Comparison of ENCODE assay signal across 8 cellular contexts in the genomic region with DNA sequence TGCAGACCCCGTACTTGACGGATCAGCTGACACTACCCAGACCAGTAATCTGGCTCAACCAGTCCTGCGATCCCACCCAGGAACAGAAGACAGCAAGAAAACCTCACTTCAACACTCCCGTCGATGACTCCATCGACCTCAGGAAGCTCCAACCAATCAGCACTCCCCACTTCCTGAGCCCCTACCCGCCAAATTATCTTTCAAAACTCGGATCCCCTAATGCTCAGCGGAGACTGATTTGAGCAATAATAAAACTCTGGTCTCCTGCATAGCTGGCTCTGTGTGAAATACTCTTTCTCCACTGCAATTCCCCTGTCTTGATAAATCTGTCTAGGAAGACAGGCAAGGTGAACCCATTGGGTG. TPM values are rescaled to one million over a fixed set of nuclear protein-coding genes. Genes with fewer than 3 reads are reported as not detected.
DNase-seq lines count a peak whose midpoint lies in the region; ATAC-seq and TF ChIP-seq lines count a peak whose summit lies in the region.

No MANE protein-coding gene starts in this region.

- peak overlapping the region; percentile 81 to 85 for H3K4me3 ChIP-seq in foreskin fibroblast (ENCODE audit: low read depth in 1 of 2, low read length in 2 of 2)

- no peaks in the 10 kb centered on the region for H3K27me3 Mint-ChIP-seq in activated CD4-positive, alpha-beta T cell treated with anti-CD3 and anti-CD28 coated beads, Interleukin-2, amount 10 ng/mL, durations not matched to agents 7 days and 5 days
- no peaks in the 10 kb centered on the region for H3K27me3 Mint-ChIP-seq in T-helper 2 cell treated with Interferon-gamma antibody and Interleukin-4, amounts not matched to agents 5 μg/mL and 100 μg/mL, for 36 hours (ENCODE audit: low read depth)
- no peaks in the 10 kb centered on the region for H3K27me3 Mint-ChIP-seq in stimulated activated naive CD8-positive, alpha-beta T cell treated with anti-CD3 and anti-CD28 coated beads, Interleukin-15, amount 100 ng/mL, for 72 hours

- TF ChIP-seq CTCF in foreskin fibroblast (IDR thresholded peaks at IDR 0.05; ENCODE audit: low read depth, low read length), result no peak

- peaks cover 61% of the 10 kb centered on the region for H3K4me1 Mint-ChIP-seq in activated CD4-positive, alpha-beta T cell treated with anti-CD3 and anti-CD28 coated beads, Interleukin-2, amount 10 ng/mL, durations not matched to agents 7 days and 5 days
- peaks cover 51% of the 10 kb centered on the region for H3K4me1 Mint-ChIP-seq in T-helper 2 cell treated with Interferon-gamma antibody and Interleukin-4, amounts not matched to agents 5 μg/mL and 100 μg/mL, for 36 hours (ENCODE audit: low read depth)
- H3K4me1 Mint-ChIP-seq in stimulated activated naive CD8-positive, alpha-beta T cell treated with anti-CD3 and anti-CD28 coated beads, Interleukin-15, amount 100 ng/mL, for 72 hours, result peaks cover 64% of the 10 kb centered on the region

- H3K36me3 Mint-ChIP-seq in activated CD4-positive, alpha-beta T cell treated with anti-CD3 and anti-CD28 coated beads, Interleukin-2, amount 10 ng/mL, durations not matched to agents 7 days and 5 days (ENCODE audit: low read depth), result peaks cover 38% of the 10 kb centered on the region
- peaks cover 43% of the 10 kb centered on the region for H3K36me3 Mint-ChIP-seq in T-helper 2 cell treated with Interferon-gamma antibody and Interleukin-4, amounts not matched to agents 5 μg/mL and 100 μg/mL, for 36 hours (ENCODE audit: low read depth)

- H3K9me3 Mint-ChIP-seq in activated CD4-positive, alpha-beta T cell treated with anti-CD3 and anti-CD28 coated beads, Interleukin-2, amount 10 ng/mL, durations not matched to agents 7 days and 5 days, result no peaks in the 10 kb centered on the region
- H3K9me3 Mint-ChIP-seq in T-helper 2 cell treated with Interferon-gamma antibody and Interleukin-4, amounts not matched to agents 5 μg/mL and 100 μg/mL, for 36 hours, result no peaks in the 10 kb centered on the region
- no peaks in the 10 kb centered on the region for H3K9me3 Mint-ChIP-seq in stimulated activated naive CD8-positive, alpha-beta T cell treated with anti-CD3 and anti-CD28 coated beads, Interleukin-15, amount 100 ng/mL, for 72 hours

- H3K27ac Mint-ChIP-seq in activated CD4-positive, alpha-beta T cell treated with anti-CD3 and anti-CD28 coated beads, Interleukin-2, amount 10 ng/mL, durations not matched to agents 7 days and 5 days, result peak overlapping the region; percentile 97
- H3K27ac Mint-ChIP-seq in T-helper 2 cell treated with Interferon-gamma antibody and Interleukin-4, amounts not matched to agents 5 μg/mL and 100 μg/mL, for 36 hours, result peak overlapping the region; percentile 94
- peak overlapping the region; percentile 91 to 92 for H3K27ac Mint-ChIP-seq in stimulated activated naive CD8-positive, alpha-beta T cell treated with anti-CD3 and anti-CD28 coated beads, Interleukin-15, amount 100 ng/mL, for 72 hours

- peak; percentile 62 for DNase-seq in activated CD4-positive, alpha-beta T cell treated with anti-CD3 and anti-CD28 coated beads, Interleukin-2, amount 10 ng/mL, durations not matched to agents 7 days and 5 days
- DNase-seq in activated CD4-positive, alpha-beta T cell treated with anti-CD3 and anti-CD28 coated beads, Interleukin-2, amount 50 U/mL, for 4 hours, result no peak
- DNase-seq in T-helper 2 cell treated with Interferon-gamma antibody and Interleukin-4, amounts not matched to agents 5 μg/mL and 100 μg/mL, for 36 hours (ENCODE audit: low spot score), result peak; percentile 39
- DNase-seq in foreskin fibroblast, result no peak
- DNase-seq in stimulated activated naive CD8-positive, alpha-beta T cell treated with anti-CD3 and anti-CD28 coated beads, Interleukin-15, amount 100 ng/mL, for 72 hours, result peak; percentile 25 to 54
- DNase-seq in activated effector memory CD4-positive, alpha-beta T cell treated with anti-CD3 and anti-CD28 coated beads, Interleukin-2, amount 50 U/mL, for 16 hours, result no peak

- ATAC-seq in stimulated activated naive CD8-positive, alpha-beta T cell treated with anti-CD3 and anti-CD28 coated beads, Interleukin-15, amount 100 ng/mL, for 72 hours, result no peak
- no peak for ATAC-seq in GM19351 (IDR thresholded peaks at IDR 0.05; ENCODE audit: unreplicated experiment)
- ATAC-seq in GM21619 (IDR thresholded peaks at IDR 0.05; ENCODE audit: unreplicated experiment), result no peak

- CTCF ChIA-PET in activated CD4-positive, alpha-beta T cell treated with anti-CD3 and anti-CD28 coated beads, Interleukin-2, amount 10 ng/mL, durations not matched to agents 7 days and 5 days (lab: Charles Lee), result interaction anchor here (0.6 to 13.8 kb wide), 17 partner anchors 11 to 110 kb away, joined by 3 to 229 read pairs (median 4); partner anchors contain the start of genes JUND and SSBP4

- POLR2A ChIA-PET in activated CD4-positive, alpha-beta T cell treated with anti-CD3 and anti-CD28 coated beads, Interleukin-2, amount 10 ng/mL, durations not matched to agents 7 days and 5 days (lab: Charles Lee), result interaction anchor here (0.6 to 3.4 kb wide), 5 partner anchors 17 to 66 kb away, joined by 4 to 85 read pairs (median 6); partner anchors contain the start of gene JUND

- H3K4me3 Mint-ChIP-seq in activated CD4-positive, alpha-beta T cell treated with anti-CD3 and anti-CD28 coated beads, Interleukin-2, amount 10 ng/mL, durations not matched to agents 7 days and 5 days, result peak overlapping the region; percentile 93
- H3K4me3 Mint-ChIP-seq in T-helper 2 cell treated with Interferon-gamma antibody and Interleukin-4, amounts not matched to agents 5 μg/mL and 100 μg/mL, for 36 hours, result peak overlapping the region; percentile 94
- peak overlapping the region; percentile 91 for H3K4me3 Mint-ChIP-seq in stimulated activated naive CD8-positive, alpha-beta T cell treated with anti-CD3 and anti-CD28 coated beads, Interleukin-15, amount 100 ng/mL, for 72 hours

RNA-seq across cellular contexts. Expression of gene LSM4, which starts 1.2 kb away (rescaled TPM):
- 100 to 1,000 TPM; 156 to 181 TPM for total RNA-seq in activated CD4-positive, alpha-beta T cell treated with anti-CD3 and anti-CD28 coated beads, Interleukin-2, amount 10 ng/mL, durations not matched to agents 7 days and 5 days

RNA-seq across cellular contexts. Expression of gene PGPEP1, which starts 18.7 kb away (rescaled TPM):
- 10 to 100 TPM; 24.1 to 24.8 TPM for total RNA-seq in activated CD4-positive, alpha-beta T cell treated with anti-CD3 and anti-CD28 coated beads, Interleukin-2, amount 10 ng/mL, durations not matched to agents 7 days and 5 days

RNA-seq across cellular contexts. Expression of gene JUND, which starts 40.3 kb away (rescaled TPM):
- total RNA-seq in activated CD4-positive, alpha-beta T cell treated with anti-CD3 and anti-CD28 coated beads, Interleukin-2, amount 10 ng/mL, durations not matched to agents 7 days and 5 days, result 100 to 1,000 TPM; 343 to 347 TPM

RNA-seq across cellular contexts. Expression of gene IQCN, which starts 47.5 kb away (rescaled TPM):
- 1 to 10 TPM; 6.3 to 7.2 TPM for total RNA-seq in activated CD4-positive, alpha-beta T cell treated with anti-CD3 and anti-CD28 coated beads, Interleukin-2, amount 10 ng/mL, durations not matched to agents 7 days and 5 days

Comparison
In these comparisons a context has a peak if more than half of its experiments do, and no peak if none do; other contexts are left out.
1. DNase-seq: peak in activated CD4-positive, alpha-beta T cell treated with anti-CD3 and anti-CD28 coated beads, Interleukin-2, amount 10 ng/mL, durations not matched to agents 7 days and 5 days (single experiment), T-helper 2 cell treated with Interferon-gamma antibody and Interleukin-4, amounts not matched to agents 5 μg/mL and 100 μg/mL, for 36 hours (single experiment) and stimulated activated naive CD8-positive, alpha-beta T cell treated with anti-CD3 and anti-CD28 coated beads, Interleukin-15, amount 100 ng/mL, for 72 hours (2 of 2); none in activated CD4-positive, alpha-beta T cell treated with anti-CD3 and anti-CD28 coated beads, Interleukin-2, amount 50 U/mL, for 4 hours (0 of 2), foreskin fibroblast (0 of 2) and activated effector memory CD4-positive, alpha-beta T cell treated with anti-CD3 and anti-CD28 coated beads, Interleukin-2, amount 50 U/mL, for 16 hours (single experiment).
2. Peak in every context shown above with its lines, with median percentiles within 50 percentile points of each other: H3K27ac Mint-ChIP-seq and H3K4me3 Mint-ChIP-seq.